ENCODE assay signal across 3 cellular contexts in genomic region chr5:146584750-146585149, GRCh38.
TF ChIP-seq lines count a peak whose summit lies in the region.

No MANE protein-coding gene starts in this region.

TF ChIP-seq in HepG2, 621 proteins besides CTCF, POLR2A, EP300 and RAD21:
- no peak for TF ChIP-seq MLX (CRISPR knock-in tag; IDR thresholded peaks at IDR 0.05)
- peak; percentile 39; the same call in 1 of the 2 replicates for TF ChIP-seq MAFF (IDR thresholded peaks at IDR 0.05; ENCODE audit: low read depth, low read length)
- TF ChIP-seq MAFK (conservative IDR thresholded peaks at IDR 0.05 in 1 of 2, IDR thresholded peaks at IDR 0.05 in 1 of 2; ENCODE audit: low read length in 2 of 2), result peak; percentile 21 to 48; a peak in 3 of 4 replicates
- no peak for TF ChIP-seq SRY (CRISPR knock-in tag; IDR thresholded peaks at IDR 0.05)
- no peak for TF ChIP-seq SMARCC2 (IDR thresholded peaks at IDR 0.05)
- no peak for TF ChIP-seq ZC3H13 (CRISPR knock-in tag; IDR thresholded peaks at IDR 0.05)
- TF ChIP-seq, protein P1, sequence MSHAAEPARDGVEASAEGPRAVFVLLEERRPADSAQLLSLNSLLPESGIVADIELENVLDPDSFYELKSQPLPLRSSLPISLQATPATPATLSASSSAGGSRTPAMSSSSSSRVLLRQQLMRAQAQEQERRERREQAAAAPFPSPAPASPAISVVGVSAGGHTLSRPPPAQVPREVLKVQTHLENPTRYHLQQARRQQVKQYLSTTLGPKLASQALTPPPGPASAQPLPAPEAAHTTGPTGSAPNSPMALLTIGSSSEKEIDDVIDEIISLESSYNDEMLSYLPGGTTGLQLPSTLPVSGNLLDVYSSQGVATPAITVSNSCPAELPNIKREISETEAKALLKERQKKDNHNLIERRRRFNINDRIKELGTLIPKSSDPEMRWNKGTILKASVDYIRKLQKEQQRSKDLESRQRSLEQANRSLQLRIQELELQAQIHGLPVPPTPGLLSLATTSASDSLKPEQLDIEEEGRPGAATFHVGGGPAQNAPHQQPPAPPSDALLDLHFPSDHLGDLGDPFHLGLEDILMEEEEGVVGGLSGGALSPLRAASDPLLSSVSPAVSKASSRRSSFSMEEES (CRISPR knock-in tag; IDR thresholded peaks at IDR 0.05), result no peak
- TF ChIP-seq GTF2F1 (IDR thresholded peaks at IDR 0.05; ENCODE audit: low read length), result no peak
- no peak for TF ChIP-seq FUBP1 (CRISPR knock-in tag; IDR thresholded peaks at IDR 0.05; ENCODE audit: borderline replicate concordance)
- TF ChIP-seq KLF16 (CRISPR knock-in tag; IDR thresholded peaks at IDR 0.05), result no peak
- no peak for TF ChIP-seq ZNF17 (CRISPR knock-in tag; IDR thresholded peaks at IDR 0.05)
- TF ChIP-seq ZNF530 (CRISPR knock-in tag; IDR thresholded peaks at IDR 0.05; ENCODE audit: low read depth), result no peak
- TF ChIP-seq SOX13 (IDR thresholded peaks at IDR 0.05), result no peak
- TF ChIP-seq SOX13 (CRISPR knock-in tag; conservative IDR thresholded peaks at IDR 0.05 in 1 of 2, IDR thresholded peaks at IDR 0.05 in 1 of 2), result no peak
- TF ChIP-seq, protein P2, sequence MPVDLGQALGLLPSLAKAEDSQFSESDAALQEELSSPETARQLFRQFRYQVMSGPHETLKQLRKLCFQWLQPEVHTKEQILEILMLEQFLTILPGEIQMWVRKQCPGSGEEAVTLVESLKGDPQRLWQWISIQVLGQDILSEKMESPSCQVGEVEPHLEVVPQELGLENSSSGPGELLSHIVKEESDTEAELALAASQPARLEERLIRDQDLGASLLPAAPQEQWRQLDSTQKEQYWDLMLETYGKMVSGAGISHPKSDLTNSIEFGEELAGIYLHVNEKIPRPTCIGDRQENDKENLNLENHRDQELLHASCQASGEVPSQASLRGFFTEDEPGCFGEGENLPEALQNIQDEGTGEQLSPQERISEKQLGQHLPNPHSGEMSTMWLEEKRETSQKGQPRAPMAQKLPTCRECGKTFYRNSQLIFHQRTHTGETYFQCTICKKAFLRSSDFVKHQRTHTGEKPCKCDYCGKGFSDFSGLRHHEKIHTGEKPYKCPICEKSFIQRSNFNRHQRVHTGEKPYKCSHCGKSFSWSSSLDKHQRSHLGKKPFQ (CRISPR knock-in tag; IDR thresholded peaks at IDR 0.05; ENCODE audit: insufficient replicate concordance), result no peak
- no peak for TF ChIP-seq PPARG (CRISPR knock-in tag; conservative IDR thresholded peaks at IDR 0.05)
TF ChIP-seq in HepG2: peak in this region for 2.

TF ChIP-seq in A549, 52 proteins besides CTCF, POLR2A, EP300 and RAD21:
- TF ChIP-seq MAFK (IDR thresholded peaks at IDR 0.05; ENCODE audit: partially characterized antibody), result peak; percentile 64
- TF ChIP-seq ATOH8 (CRISPR knock-in tag; IDR thresholded peaks at IDR 0.05; ENCODE audit: low read depth), result no peak

TF ChIP-seq in K562, 482 proteins besides CTCF, POLR2A, EP300 and RAD21:
- TF ChIP-seq ZNF316 (IDR thresholded peaks at IDR 0.05), result peak; percentile 62; the same call in 1 of the 2 replicates
- TF ChIP-seq DIDO1 (tag; IDR thresholded peaks at IDR 0.05; ENCODE audit: low read depth), result no peak
- TF ChIP-seq ID3 (CRISPR knock-in tag; IDR thresholded peaks at IDR 0.05), result no peak
- no peak for TF ChIP-seq ID3 (tag; IDR thresholded peaks at IDR 0.05)
- TF ChIP-seq, protein P3, sequence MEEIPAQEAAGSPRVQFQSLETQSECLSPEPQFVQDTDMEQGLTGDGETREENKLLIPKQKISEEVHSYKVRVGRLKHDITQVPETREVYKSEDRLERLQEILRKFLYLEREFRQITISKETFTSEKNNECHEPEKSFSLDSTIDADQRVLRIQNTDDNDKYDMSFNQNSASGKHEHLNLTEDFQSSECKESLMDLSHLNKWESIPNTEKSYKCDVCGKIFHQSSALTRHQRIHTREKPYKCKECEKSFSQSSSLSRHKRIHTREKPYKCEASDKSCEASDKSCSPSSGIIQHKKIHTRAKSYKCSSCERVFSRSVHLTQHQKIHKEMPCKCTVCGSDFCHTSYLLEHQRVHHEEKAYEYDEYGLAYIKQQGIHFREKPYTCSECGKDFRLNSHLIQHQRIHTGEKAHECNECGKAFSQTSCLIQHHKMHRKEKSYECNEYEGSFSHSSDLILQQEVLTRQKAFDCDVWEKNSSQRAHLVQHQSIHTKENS (CRISPR knock-in tag; IDR thresholded peaks at IDR 0.05), result no peak
- TF ChIP-seq E2F1 (CRISPR knock-in tag; IDR thresholded peaks at IDR 0.05), result no peak
- TF ChIP-seq, protein P4, sequence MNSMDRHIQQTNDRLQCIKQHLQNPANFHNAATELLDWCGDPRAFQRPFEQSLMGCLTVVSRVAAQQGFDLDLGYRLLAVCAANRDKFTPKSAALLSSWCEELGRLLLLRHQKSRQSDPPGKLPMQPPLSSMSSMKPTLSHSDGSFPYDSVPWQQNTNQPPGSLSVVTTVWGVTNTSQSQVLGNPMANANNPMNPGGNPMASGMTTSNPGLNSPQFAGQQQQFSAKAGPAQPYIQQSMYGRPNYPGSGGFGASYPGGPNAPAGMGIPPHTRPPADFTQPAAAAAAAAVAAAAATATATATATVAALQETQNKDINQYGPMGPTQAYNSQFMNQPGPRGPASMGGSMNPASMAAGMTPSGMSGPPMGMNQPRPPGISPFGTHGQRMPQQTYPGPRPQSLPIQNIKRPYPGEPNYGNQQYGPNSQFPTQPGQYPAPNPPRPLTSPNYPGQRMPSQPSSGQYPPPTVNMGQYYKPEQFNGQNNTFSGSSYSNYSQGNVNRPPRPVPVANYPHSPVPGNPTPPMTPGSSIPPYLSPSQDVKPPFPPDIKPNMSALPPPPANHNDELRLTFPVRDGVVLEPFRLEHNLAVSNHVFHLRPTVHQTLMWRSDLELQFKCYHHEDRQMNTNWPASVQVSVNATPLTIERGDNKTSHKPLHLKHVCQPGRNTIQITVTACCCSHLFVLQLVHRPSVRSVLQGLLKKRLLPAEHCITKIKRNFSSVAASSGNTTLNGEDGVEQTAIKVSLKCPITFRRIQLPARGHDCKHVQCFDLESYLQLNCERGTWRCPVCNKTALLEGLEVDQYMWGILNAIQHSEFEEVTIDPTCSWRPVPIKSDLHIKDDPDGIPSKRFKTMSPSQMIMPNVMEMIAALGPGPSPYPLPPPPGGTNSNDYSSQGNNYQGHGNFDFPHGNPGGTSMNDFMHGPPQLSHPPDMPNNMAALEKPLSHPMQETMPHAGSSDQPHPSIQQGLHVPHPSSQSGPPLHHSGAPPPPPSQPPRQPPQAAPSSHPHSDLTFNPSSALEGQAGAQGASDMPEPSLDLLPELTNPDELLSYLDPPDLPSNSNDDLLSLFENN (IDR thresholded peaks at IDR 0.05; ENCODE audit: low read depth in 2 of 2, low read length in 2 of 2), result no peak
- TF ChIP-seq, protein P5, sequence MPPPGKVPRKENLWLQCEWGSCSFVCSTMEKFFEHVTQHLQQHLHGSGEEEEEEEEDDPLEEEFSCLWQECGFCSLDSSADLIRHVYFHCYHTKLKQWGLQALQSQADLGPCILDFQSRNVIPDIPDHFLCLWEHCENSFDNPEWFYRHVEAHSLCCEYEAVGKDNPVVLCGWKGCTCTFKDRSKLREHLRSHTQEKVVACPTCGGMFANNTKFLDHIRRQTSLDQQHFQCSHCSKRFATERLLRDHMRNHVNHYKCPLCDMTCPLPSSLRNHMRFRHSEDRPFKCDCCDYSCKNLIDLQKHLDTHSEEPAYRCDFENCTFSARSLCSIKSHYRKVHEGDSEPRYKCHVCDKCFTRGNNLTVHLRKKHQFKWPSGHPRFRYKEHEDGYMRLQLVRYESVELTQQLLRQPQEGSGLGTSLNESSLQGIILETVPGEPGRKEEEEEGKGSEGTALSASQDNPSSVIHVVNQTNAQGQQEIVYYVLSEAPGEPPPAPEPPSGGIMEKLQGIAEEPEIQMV (tag; conservative IDR thresholded peaks at IDR 0.05; ENCODE audit: low read depth), result no peak
- 0 out of 2 replicates have a peak, but pooled peaks have one; percentile 4 for TF ChIP-seq C11orf30 (IDR thresholded peaks at IDR 0.05; ENCODE audit: low read depth)
